11 cellular contexts compared by ENCODE assay signal in the genomic region with DNA sequence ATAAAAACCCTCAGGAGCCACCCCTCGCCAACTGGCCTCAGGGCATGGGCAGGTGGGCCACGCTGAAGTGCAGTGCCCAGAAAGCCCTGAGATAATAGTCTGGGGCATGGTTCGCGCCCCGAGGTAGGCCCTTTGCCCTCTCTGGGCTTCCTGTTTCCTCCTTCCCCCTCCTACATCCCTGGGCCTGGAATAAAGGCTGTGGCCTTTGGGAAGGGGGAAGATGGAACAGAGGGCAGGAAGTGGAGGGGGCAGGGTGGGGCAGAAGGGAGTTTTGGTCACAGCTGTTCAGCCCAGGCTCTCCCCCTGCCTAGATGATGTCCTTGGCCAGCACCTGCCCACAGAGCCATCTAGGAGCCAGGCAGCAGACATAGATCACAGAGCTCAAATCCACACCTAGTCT. TPM values are rescaled to one million over a fixed set of nuclear protein-coding genes. Genes with fewer than 3 reads are reported as not detected.
DNase-seq lines count a peak whose midpoint lies in the region; ATAC-seq, FAIRE-seq and TF ChIP-seq lines count a peak whose summit lies in the region.
"Had no signal": no experiment of that assay in that cellular context is flagged by ENCODE, and none has a peak within 500 bp of the region (broad histone marks: within the 10 kb centered on the region; RNA-seq: fewer than 3 reads in every experiment).

No MANE protein-coding gene starts in this region.

- H3K9ac ChIP-seq in HepG2 (ENCODE audit: insufficient read depth, low read depth, low read length), result no peak overlapping the region

- no peaks in the 10 kb centered on the region for H3K79me2 ChIP-seq in HepG2 (ENCODE audit: insufficient read depth, low read length)

- CTCF ChIA-PET in HepG2 (lab: Yijun Ruan, JAX; ENCODE audit: low intra/inter-chr PET ratio, low total read pairs), result no interaction called here

- no peaks in the 10 kb centered on the region for H3K9me3 Mint-ChIP-seq in activated T-helper 17 cell treated with anti-CD3 and anti-CD28 coated beads, Interleukin-2, amount 50 U/mL, for 72 hours
- H3K9me3 Mint-ChIP-seq in HFFc6, result no peaks in the 10 kb centered on the region

- H3K9me3 ChIP-seq in HepG2 (ENCODE audit: low read length) (no peaks in the 10 kb centered on the region), suprapubic skin (no peaks in the 10 kb centered on the region)

- H4K20me1 ChIP-seq in HepG2 (ENCODE audit: insufficient read depth, low read length), result peaks cover 11% of the 10 kb centered on the region; the same call in 1 of the 2 replicates

- 90% methylated on average over 5 of the region's 5 CpGs for WGBS in HepG2 (ENCODE audit: low lambda C conversion rate)
- 32% methylated on average over 5 of the region's 5 CpGs for WGBS in suprapubic skin

- H3K27ac Mint-ChIP-seq in activated T-helper 17 cell treated with anti-CD3 and anti-CD28 coated beads, Interleukin-2, amount 50 U/mL, for 72 hours, result peak overlapping the region; percentile 81
- no peak overlapping the region for H3K27ac Mint-ChIP-seq in HFFc6

- H3K27ac ChIP-seq in HepG2 (ENCODE audit: extremely low read length, insufficient read depth, low read length), result no peak overlapping the region
- H3K27ac ChIP-seq in suprapubic skin, result peak overlapping the region; percentile 94

- in situ Hi-C loops in HepG2 (cut with HindIII; ENCODE audit: extremely low pct_ligation_motif_present, low pct_unique_long_range_greater_than_20kb), result no loop called here

- TF ChIP-seq CTCF in HepG2 (CRISPR knock-in tag; IDR thresholded peaks at IDR 0.05) (no peak), suprapubic skin (IDR thresholded peaks at IDR 0.05) (no peak), HFFc6 (IDR thresholded peaks at IDR 0.05) (no peak)

- no TSS peak for BruUV-seq in HepG2 (replicated peaks; lab: Mats Ljungman, UMichigan)

- TF ChIP-seq POLR2A in HepG2 (IDR thresholded peaks at IDR 0.05; ENCODE audit: insufficient read depth in 1 of 2, low read depth in 2 of 2, low read length in 2 of 2) (no peak), suprapubic skin (IDR thresholded peaks at IDR 0.05) (no peak)

- no peak for TF ChIP-seq RAD21 in HepG2 (CRISPR knock-in tag; IDR thresholded peaks at IDR 0.05)

- peaks cover 28 to 51% of the 10 kb centered on the region in 2 experiments; a peak in 4 of 5 replicates for H3K36me3 ChIP-seq in HepG2 (replicated peaks in 1 of 2; ENCODE audit: control insufficient read depth in 1 of 2, insufficient read depth in 2 of 2, low read length in 2 of 2)
- H3K36me3 ChIP-seq in suprapubic skin, result peaks cover 54% of the 10 kb centered on the region

- H3K4me1 Mint-ChIP-seq in activated T-helper 17 cell treated with anti-CD3 and anti-CD28 coated beads, Interleukin-2, amount 50 U/mL, for 72 hours, result peaks cover 63% of the 10 kb centered on the region
- peaks cover 63% of the 10 kb centered on the region for H3K4me1 Mint-ChIP-seq in HFFc6 (ENCODE audit: low read depth)

- H3K4me1 ChIP-seq in HepG2 (ENCODE audit: insufficient read depth, low read length) (peaks cover 8% of the 10 kb centered on the region), suprapubic skin (peaks cover 86% of the 10 kb centered on the region)

- ATAC-seq in activated T-helper 17 cell treated with anti-CD3 and anti-CD28 coated beads, Interleukin-2, amount 50 U/mL, for 72 hours (replicated peaks), result no peak
- no peak for ATAC-seq in HepG2

- intact Hi-C loops in HepG2 (cut with micrococcal nuclease; ENCODE audit: unreplicated experiment), result no loop called here

- POLR2A ChIA-PET in HepG2 (lab: Yijun Ruan, JAX), result no interaction called here

- H3K4me3 Mint-ChIP-seq in activated T-helper 17 cell treated with anti-CD3 and anti-CD28 coated beads, Interleukin-2, amount 50 U/mL, for 72 hours, result peak overlapping the region; percentile 98
- no peak overlapping the region for H3K4me3 Mint-ChIP-seq in HFFc6

- no peak overlapping the region for H2AFZ ChIP-seq in HepG2 (ENCODE audit: low read length)

- FAIRE-seq in HepG2 (lab: Jason Lieb, UNC), result no peak

- H3K27me3 Mint-ChIP-seq in activated T-helper 17 cell treated with anti-CD3 and anti-CD28 coated beads, Interleukin-2, amount 50 U/mL, for 72 hours, result no peaks in the 10 kb centered on the region
- peaks cover 7% of the 10 kb centered on the region for H3K27me3 Mint-ChIP-seq in HFFc6 (ENCODE audit: insufficient read depth)

- H3K4me3 ChIP-seq in HepG2 (replicated peaks in 1 of 3; ENCODE audit: insufficient read depth in 1 of 3, low read depth in 2 of 3, low read length in 3 of 3), result no peak overlapping the region
- H3K4me3 ChIP-seq in suprapubic skin, result peak overlapping the region; percentile 31

- TF ChIP-seq EP300 in HepG2 (IDR thresholded peaks at IDR 0.05; ENCODE audit: low read depth in 2 of 2, low read length in 2 of 2), result no peak
- TF ChIP-seq EP300 in HepG2 (CRISPR knock-in tag; IDR thresholded peaks at IDR 0.05; ENCODE audit: borderline replicate concordance), result no peak
- TF ChIP-seq EP300 in suprapubic skin (IDR thresholded peaks at IDR 0.05), result no peak

- H3K4me2 ChIP-seq in HepG2 (ENCODE audit: low read depth, low read length), result no peak overlapping the region

- peak; percentile 23 for DNase-seq in NCI-H82 (lab: John Stamatoyannopoulos, UW)
- no peak for DNase-seq in NCI-H82 treated with DMSO at 0.1 percent for 48 hours (lab: John Stamatoyannopoulos, UW; ENCODE audit: unreplicated experiment)
- no peak for DNase-seq in HepG2 (ENCODE audit: low spot score)
- no peak for DNase-seq in suprapubic skin (ENCODE audit: low spot score in 2 of 2)
- no peak for DNase-seq in D341Med (ENCODE audit: low spot score)
- no peak for DNase-seq in activated effector memory CD4-positive, alpha-beta T cell treated with Interleukin-2 at 50 U/mL for 16 hours
- no peak for DNase-seq in HFFc6
- DNase-seq: HCEC 1CT; stimulated activated CD4-positive, alpha-beta T cell treated with anti-CD3 and anti-CD28 coated beads, Interleukin-12 subunit alpha, Interleukin-12 subunit beta, amount 100 ng/mL, for 4 hours had no signal

- peaks cover 93% of the 10 kb centered on the region for H3K36me3 Mint-ChIP-seq in activated T-helper 17 cell treated with anti-CD3 and anti-CD28 coated beads, Interleukin-2, amount 50 U/mL, for 72 hours (ENCODE audit: low read depth)
- peaks cover 25% of the 10 kb centered on the region for H3K36me3 Mint-ChIP-seq in HFFc6 (ENCODE audit: low read depth)

- no peaks in the 10 kb centered on the region for H3K27me3 ChIP-seq in HepG2 (ENCODE audit: control insufficient read depth in 1 of 2, insufficient read depth in 2 of 2, low read length in 2 of 2)
- H3K27me3 ChIP-seq in suprapubic skin, result no peaks in the 10 kb centered on the region

RNA-seq across cellular contexts. Expression of gene CSRNP1, which starts 11.3 kb away (rescaled TPM):
- 100 to 1,000 TPM in 1 of 2 donors, 10 to 100 TPM in 1; 42.9 to 145 TPM for total RNA-seq in activated T-helper 17 cell treated with anti-CD3 and anti-CD28 coated beads, Interleukin-2, amount 50 U/mL, for 72 hours
- 9.3 and 10.8 TPM in 2 replicates for total RNA-seq in HepG2 (2016; rRNA removed; fragmentation: Illumina TruSeq; extraction: Trizol)
- 1.5 and 2.3 TPM in 2 replicates for total RNA-seq in HepG2 (2016; cell fraction: cytosol; rRNA removed; fragmentation: Illumina TruSeq; extraction: Trizol; ENCODE audit: low read depth)
- total RNA-seq in HepG2 (2016; cell fraction: insoluble cytoplasmic fraction; rRNA removed; fragmentation: Illumina TruSeq; extraction: Trizol), result 7.4 and 10.8 TPM in 2 replicates
- 6.2 TPM in 2 replicates for total RNA-seq in HepG2 (2016; cell fraction: membrane; rRNA removed; fragmentation: Illumina TruSeq; extraction: Trizol)
- total RNA-seq in HepG2 (2016; cell fraction: nucleus; rRNA removed; fragmentation: Illumina TruSeq; extraction: Trizol), result 8.4 and 9.2 TPM in 2 replicates
- polyA plus RNA-seq in HepG2 (2011; rRNA removed), result 11.3 and 13.1 TPM in 2 replicates
- polyA plus RNA-seq in HepG2 (2011; cell fraction: cytosol; rRNA removed), result 10.2 and 11.5 TPM in 2 replicates
- 16.5 and 19.1 TPM in 2 replicates for polyA plus RNA-seq in HepG2 (2011; cell fraction: nucleus; rRNA removed)
- polyA plus RNA-seq in HepG2 (2012), result 7.1 and 11.4 TPM in 2 replicates
- polyA plus RNA-seq in HepG2 (2016; cell fraction: cytosol; fragmentation: Illumina TruSeq; extraction: Trizol; ENCODE audit: low read depth), result 0.62 and 0.80 TPM in 2 replicates
- polyA plus RNA-seq in HepG2 (2016; cell fraction: insoluble cytoplasmic fraction; fragmentation: Illumina TruSeq; extraction: Trizol; ENCODE audit: low read depth), result 5.7 and 6.6 TPM in 2 replicates
- polyA plus RNA-seq in HepG2 (2016; cell fraction: membrane; fragmentation: Illumina TruSeq; extraction: Trizol; ENCODE audit: low read depth), result 2.0 and 2.4 TPM in 2 replicates
- polyA plus RNA-seq in HepG2 (2016; cell fraction: nucleus; fragmentation: Illumina TruSeq; extraction: Trizol; ENCODE audit: insufficient read depth, low read depth), result 11.8 and 12.9 TPM in 2 replicates
- polyA minus RNA-seq in HepG2 (2011; rRNA and poly(A)+ RNA removed; ENCODE audit: low replicate concordance), result 16.7 and 44.8 TPM in 2 replicates
- polyA minus RNA-seq in HepG2 (2011; cell fraction: cytosol; rRNA and poly(A)+ RNA removed), result 13.3 and 14.3 TPM in 2 replicates
- 18.9 and 21.8 TPM in 2 replicates for polyA minus RNA-seq in HepG2 (2011; cell fraction: nucleus; rRNA and poly(A)+ RNA removed)
- 100 to 1,000 TPM in 2 of 4 donors, 10 to 100 TPM in 2; 69.1 to 234 (median 156) TPM for total RNA-seq in suprapubic skin
- total RNA-seq in HFFc6 (2021; fragmentation: NEBNext Ultra II Directional; extraction: Animal tissue kit (Norgen Biotek cat#: 25700)), result 10 to 100 TPM; 10.5 to 18.2 (median 12.5) TPM

RNA-seq across cellular contexts. Expression of gene TTC21A, which starts 34.6 kb away (rescaled TPM):
- 1 to 10 TPM; 2.7 to 4.7 TPM for total RNA-seq in activated T-helper 17 cell treated with anti-CD3 and anti-CD28 coated beads, Interleukin-2, amount 50 U/mL, for 72 hours
- total RNA-seq in HepG2 (2016; rRNA removed; fragmentation: Illumina TruSeq; extraction: Trizol) (0.31 and 0.39 TPM in 2 replicates), suprapubic skin (10 to 100 TPM in 1 of 4 donors, 1 to 10 TPM in 3; 1.2 to 11.0 (median 4.7) TPM)
- 0.88 TPM in 1 of 2 replicates, not detected in the other for total RNA-seq in HepG2 (2016; cell fraction: cytosol; rRNA removed; fragmentation: Illumina TruSeq; extraction: Trizol; ENCODE audit: low read depth)
- total RNA-seq in HepG2 (2016; cell fraction: insoluble cytoplasmic fraction; rRNA removed; fragmentation: Illumina TruSeq; extraction: Trizol), result 0.26 and 0.36 TPM in 2 replicates
- 0.07 and 0.22 TPM in 2 replicates for total RNA-seq in HepG2 (2016; cell fraction: membrane; rRNA removed; fragmentation: Illumina TruSeq; extraction: Trizol)
- 0.50 and 2.4 TPM in 2 replicates for total RNA-seq in HepG2 (2016; cell fraction: nucleus; rRNA removed; fragmentation: Illumina TruSeq; extraction: Trizol)
- polyA plus RNA-seq in HepG2 (2011; rRNA removed), result 1.5 and 1.6 TPM in 2 replicates
- 0.27 and 0.48 TPM in 2 replicates for polyA plus RNA-seq in HepG2 (2011; cell fraction: cytosol; rRNA removed)
- polyA plus RNA-seq in HepG2 (2011; cell fraction: nucleus; rRNA removed), result 4.9 and 6.3 TPM in 2 replicates
- 0.63 and 0.74 TPM in 2 replicates for polyA plus RNA-seq in HepG2 (2012)
- 0.08 and 0.12 TPM in 2 replicates for polyA plus RNA-seq in HepG2 (2016; cell fraction: cytosol; fragmentation: Illumina TruSeq; extraction: Trizol; ENCODE audit: low read depth)
- 0.25 and 0.41 TPM in 2 replicates for polyA plus RNA-seq in HepG2 (2016; cell fraction: insoluble cytoplasmic fraction; fragmentation: Illumina TruSeq; extraction: Trizol; ENCODE audit: low read depth)
- 0.14 and 0.63 TPM in 2 replicates for polyA plus RNA-seq in HepG2 (2016; cell fraction: membrane; fragmentation: Illumina TruSeq; extraction: Trizol; ENCODE audit: low read depth)
- 2.2 TPM in 2 replicates for polyA plus RNA-seq in HepG2 (2016; cell fraction: nucleus; fragmentation: Illumina TruSeq; extraction: Trizol; ENCODE audit: insufficient read depth, low read depth)
- polyA minus RNA-seq in HepG2 (2011; rRNA and poly(A)+ RNA removed; ENCODE audit: low replicate concordance), result 1.4 and 2.3 TPM in 2 replicates
- polyA minus RNA-seq in HepG2 (2011; cell fraction: cytosol; rRNA and poly(A)+ RNA removed), result 0.53 TPM in 1 of 2 replicates, not detected in the other
- 3.1 and 5.3 TPM in 2 replicates for polyA minus RNA-seq in HepG2 (2011; cell fraction: nucleus; rRNA and poly(A)+ RNA removed)
- 1 to 10 TPM in 5 of 6 experiments, under 1 TPM in 1; 0.91 to 2.2 (median 1.8) TPM for total RNA-seq in HFFc6 (2021; fragmentation: NEBNext Ultra II Directional; extraction: Animal tissue kit (Norgen Biotek cat#: 25700))

RNA-seq across cellular contexts. Expression of gene GORASP1, which starts 34.6 kb away (rescaled TPM):
- 10 to 100 TPM; 21.2 to 24.2 TPM for total RNA-seq in activated T-helper 17 cell treated with anti-CD3 and anti-CD28 coated beads, Interleukin-2, amount 50 U/mL, for 72 hours
- total RNA-seq in HepG2 (2016; rRNA removed; fragmentation: Illumina TruSeq; extraction: Trizol) (27.0 and 36.4 TPM in 2 replicates), suprapubic skin (100 to 1,000 TPM in 1 of 4 donors, 10 to 100 TPM in 3; 51.3 to 101 (median 73.8) TPM)
- total RNA-seq in HepG2 (2016; cell fraction: cytosol; rRNA removed; fragmentation: Illumina TruSeq; extraction: Trizol; ENCODE audit: low read depth), result 6.2 and 6.3 TPM in 2 replicates
- 24.7 and 34.0 TPM in 2 replicates for total RNA-seq in HepG2 (2016; cell fraction: insoluble cytoplasmic fraction; rRNA removed; fragmentation: Illumina TruSeq; extraction: Trizol)
- total RNA-seq in HepG2 (2016; cell fraction: membrane; rRNA removed; fragmentation: Illumina TruSeq; extraction: Trizol), result 11.1 and 12.7 TPM in 2 replicates
- 42.3 and 46.1 TPM in 2 replicates for total RNA-seq in HepG2 (2016; cell fraction: nucleus; rRNA removed; fragmentation: Illumina TruSeq; extraction: Trizol)
- 39.8 and 41.6 TPM in 2 replicates for polyA plus RNA-seq in HepG2 (2011; rRNA removed)
- polyA plus RNA-seq in HepG2 (2011; cell fraction: cytosol; rRNA removed), result 22.2 and 27.9 TPM in 2 replicates
- 99.2 and 109 TPM in 2 replicates for polyA plus RNA-seq in HepG2 (2011; cell fraction: nucleus; rRNA removed)
- polyA plus RNA-seq in HepG2 (2012), result 14.9 and 22.9 TPM in 2 replicates
- 2.9 and 3.2 TPM in 2 replicates for polyA plus RNA-seq in HepG2 (2016; cell fraction: cytosol; fragmentation: Illumina TruSeq; extraction: Trizol; ENCODE audit: low read depth)
- polyA plus RNA-seq in HepG2 (2016; cell fraction: insoluble cytoplasmic fraction; fragmentation: Illumina TruSeq; extraction: Trizol; ENCODE audit: low read depth), result 28.7 and 29.9 TPM in 2 replicates
- 7.1 and 7.7 TPM in 2 replicates for polyA plus RNA-seq in HepG2 (2016; cell fraction: membrane; fragmentation: Illumina TruSeq; extraction: Trizol; ENCODE audit: low read depth)
- polyA plus RNA-seq in HepG2 (2016; cell fraction: nucleus; fragmentation: Illumina TruSeq; extraction: Trizol; ENCODE audit: insufficient read depth, low read depth), result 59.7 and 73.8 TPM in 2 replicates
- 59.3 and 84.8 TPM in 2 replicates for polyA minus RNA-seq in HepG2 (2011; rRNA and poly(A)+ RNA removed; ENCODE audit: low replicate concordance)
- polyA minus RNA-seq in HepG2 (2011; cell fraction: cytosol; rRNA and poly(A)+ RNA removed), result 13.8 and 14.9 TPM in 2 replicates
- 46.4 and 49.4 TPM in 2 replicates for polyA minus RNA-seq in HepG2 (2011; cell fraction: nucleus; rRNA and poly(A)+ RNA removed)
- 10 to 100 TPM; 42.7 to 52.1 (median 47.0) TPM for total RNA-seq in HFFc6 (2021; fragmentation: NEBNext Ultra II Directional; extraction: Animal tissue kit (Norgen Biotek cat#: 25700))

RNA-seq across cellular contexts. Expression of gene XIRP1, which starts 50.3 kb away (rescaled TPM):
- 10 to 100 TPM in 1 of 2 donors, under 1 TPM in 1; 0.99 to 17.2 TPM for total RNA-seq in activated T-helper 17 cell treated with anti-CD3 and anti-CD28 coated beads, Interleukin-2, amount 50 U/mL, for 72 hours
- total RNA-seq in HepG2 (2016; rRNA removed; fragmentation: Illumina TruSeq; extraction: Trizol) (not detected in 2 replicates), suprapubic skin (not detected)
- total RNA-seq in HepG2 (2016; cell fraction: cytosol; rRNA removed; fragmentation: Illumina TruSeq; extraction: Trizol; ENCODE audit: low read depth), result not detected in 2 replicates
- total RNA-seq in HepG2 (2016; cell fraction: insoluble cytoplasmic fraction; rRNA removed; fragmentation: Illumina TruSeq; extraction: Trizol), result not detected in 2 replicates
- not detected in 2 replicates for total RNA-seq in HepG2 (2016; cell fraction: membrane; rRNA removed; fragmentation: Illumina TruSeq; extraction: Trizol)
- not detected in 2 replicates for total RNA-seq in HepG2 (2016; cell fraction: nucleus; rRNA removed; fragmentation: Illumina TruSeq; extraction: Trizol)
- polyA plus RNA-seq in HepG2 (2011; rRNA removed), result not detected in 2 replicates
- polyA plus RNA-seq in HepG2 (2011; cell fraction: cytosol; rRNA removed), result not detected in 2 replicates
- 0.02 TPM in 1 of 2 replicates, not detected in the other for polyA plus RNA-seq in HepG2 (2011; cell fraction: nucleus; rRNA removed)
- polyA plus RNA-seq in HepG2 (2012), result not detected in 2 replicates
- polyA plus RNA-seq in HepG2 (2016; cell fraction: cytosol; fragmentation: Illumina TruSeq; extraction: Trizol; ENCODE audit: low read depth), result not detected in 2 replicates
- polyA plus RNA-seq in HepG2 (2016; cell fraction: insoluble cytoplasmic fraction; fragmentation: Illumina TruSeq; extraction: Trizol; ENCODE audit: low read depth), result not detected in 2 replicates
- polyA plus RNA-seq in HepG2 (2016; cell fraction: membrane; fragmentation: Illumina TruSeq; extraction: Trizol; ENCODE audit: low read depth), result not detected in 2 replicates
- polyA plus RNA-seq in HepG2 (2016; cell fraction: nucleus; fragmentation: Illumina TruSeq; extraction: Trizol; ENCODE audit: insufficient read depth, low read depth), result not detected in 2 replicates
- not detected in 2 replicates for polyA minus RNA-seq in HepG2 (2011; rRNA and poly(A)+ RNA removed; ENCODE audit: low replicate concordance)
- polyA minus RNA-seq in HepG2 (2011; cell fraction: cytosol; rRNA and poly(A)+ RNA removed), result not detected in 2 replicates
- polyA minus RNA-seq in HepG2 (2011; cell fraction: nucleus; rRNA and poly(A)+ RNA removed), result not detected in 2 replicates
- total RNA-seq in HFFc6 (2021; fragmentation: NEBNext Ultra II Directional; extraction: Animal tissue kit (Norgen Biotek cat#: 25700)), result not detected
- total RNA-seq: temporal lobe had no signal
